In the genomic region with DNA sequence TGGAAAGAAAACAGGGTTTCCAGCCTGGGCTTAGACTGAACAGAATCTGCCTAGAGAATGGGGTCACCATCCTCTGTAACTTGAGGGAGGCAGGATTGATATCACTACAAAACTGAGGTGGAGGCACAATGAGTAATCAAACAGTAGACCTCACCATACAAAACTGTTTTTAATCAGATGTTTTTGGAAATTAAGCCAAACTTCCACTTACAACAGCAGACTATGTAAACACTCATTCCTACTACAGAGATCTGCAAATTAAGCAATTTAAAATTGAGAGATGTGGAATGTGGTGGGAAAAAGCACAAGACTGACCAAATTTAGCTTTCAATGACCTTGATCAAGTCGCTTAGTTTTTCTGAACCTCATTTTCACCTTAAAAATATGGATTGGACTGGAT, we compare ENCODE assay signal across 26 cellular contexts.
"Had no signal": no experiment of that assay in that cellular context is flagged by ENCODE, and none has a peak within 500 bp of the region (broad histone marks: within the 10 kb centered on the region; RNA-seq: fewer than 3 reads in every experiment).

No MANE protein-coding gene starts in this region.

- H3K4me1 ChIP-seq: ascending aorta, breast epithelium, colonic mucosa, foreskin keratinocyte, heart left ventricle had no signal

- ATAC-seq: activated CD8-positive, alpha-beta T cell treated with anti-CD3 and anti-CD28 coated beads for 36 hours; activated naive CD8-positive, alpha-beta T cell treated with anti-CD3 and anti-CD28 coated beads, Interleukin-2, amount 50 U/mL, for 24 hours; activated T-cell treated with anti-CD3 and anti-CD28 coated beads, Interleukin-2, amount 50 U/mL, for 4 hours; activated T-helper 17 cell treated with anti-CD3 and anti-CD28 coated beads, Interleukin-2, amount 50 U/mL, for 72 hours; esophagus mucosa; foreskin keratinocyte; gastrocnemius medialis; heart left ventricle had no signal

- H3K9me3 ChIP-seq: breast epithelium, colonic mucosa, gastrocnemius medialis, heart left ventricle had no signal

- H3K36me3 ChIP-seq: ascending aorta, breast epithelium, cardiac muscle cell, colonic mucosa, gastrocnemius medialis, heart left ventricle had no signal

- H3K4me3 ChIP-seq: ascending aorta, breast epithelium, cardiac muscle cell, colonic mucosa, gastrocnemius medialis, heart left ventricle had no signal

- DNase-seq: activated CD4-positive, alpha-beta T cell treated with anti-CD3 and anti-CD28 coated beads for 1 hour; activated CD4-positive, alpha-beta T cell treated with anti-CD3 and anti-CD28 coated beads for 4 hours; activated CD4-positive, alpha-beta T cell treated with anti-CD3 and anti-CD28 coated beads, Interleukin-2, amount 50 U/mL, for 1 hour; activated CD4-positive, alpha-beta T cell treated with anti-CD3 and anti-CD28 coated beads, Interleukin-2, amount 50 U/mL, for 48 hours; activated CD4-positive, CD25-positive, alpha-beta regulatory T cell; activated CD8-positive, alpha-beta memory T cell treated with anti-CD3 and anti-CD28 coated beads for 24 hours; activated CD8-positive, alpha-beta T cell treated with anti-CD3 and anti-CD28 coated beads for 36 hours; activated effector memory CD4-positive, alpha-beta T cell treated with Interleukin-2 at 50 U/mL for 16 hours; activated naive CD4-positive, alpha-beta T cell treated with anti-CD3 and anti-CD28 coated beads for 36 hours; activated naive CD8-positive, alpha-beta T cell treated with anti-CD3 and anti-CD28 coated beads for 36 hours; activated naive CD8-positive, alpha-beta T cell treated with anti-CD3 and anti-CD28 coated beads, Interleukin-2, amount 50 U/mL, for 24 hours; activated T-cell treated with anti-CD3 and anti-CD28 coated beads, Interleukin-2, amount 50 U/mL, for 4 hours; central memory CD4-positive, alpha-beta T cell; cerebellar nuclear complex; colonic mucosa; effector CD8-positive, alpha-beta T cell; foreskin keratinocyte; gastrocnemius medialis; glutamatergic neuron; heart left ventricle; T-helper 2 cell had no signal

- H3K27me3 ChIP-seq: ascending aorta, breast epithelium, cardiac muscle cell, colonic mucosa, foreskin keratinocyte, gastrocnemius medialis, heart left ventricle had no signal

- H3K27ac ChIP-seq: ascending aorta, breast epithelium, cardiac muscle cell, colonic mucosa, foreskin keratinocyte, gastrocnemius medialis, heart left ventricle had no signal
